Comparison of ENCODE assay signal across 9 cellular contexts in genomic region chr18:76252880-76253279, GRCh38.
DNase-seq lines count a peak whose midpoint lies in the region; ATAC-seq and TF ChIP-seq lines count a peak whose summit lies in the region.
"Had no signal": no experiment of that assay in that cellular context is flagged by ENCODE, and none has a peak within 500 bp of the region (broad histone marks: within the 10 kb centered on the region; RNA-seq: fewer than 3 reads in every experiment).

No MANE protein-coding gene starts in this region.

- intact Hi-C loops in heart right ventricle (cut with DNase I) (loop anchor here in 5 of 10 donors (5.0 to 10.0 kb wide), 4 partner anchors 358 to 1598 kb away; no protein-coding TSS in a partner anchor), cardiac septum (cut with DNase I) (no loop called here)

- TF ChIP-seq POLR2A in tibial nerve (IDR thresholded peaks at IDR 0.05) = no peak

- no peak for ATAC-seq in heart right ventricle
- no peak for ATAC-seq in GM21381 (IDR thresholded peaks at IDR 0.05; ENCODE audit: unreplicated experiment)

- TF ChIP-seq CTCF in heart right ventricle (IDR thresholded peaks at IDR 0.05) (peak in 7 of 9 donors; percentile 14 to 45 (median 41)), epithelial cell of proximal tubule (conservative IDR thresholded peaks at IDR 0.05; ENCODE audit: low read depth, low read length) (peak; percentile 79), tibial nerve (IDR thresholded peaks at IDR 0.05) (peak in 3 of 5 experiments; percentile 9 to 40 (median 26))

- 29 to 38% methylated on average over 3 of the region's 3 CpGs for WGBS in heart right ventricle, 2 donors
- 30 to 36% methylated on average over 3 of the region's 3 CpGs for WGBS in tibial nerve, 2 donors

- no peak for DNase-seq in heart right ventricle
- no peak for DNase-seq in cardiac septum (ENCODE audit: low spot score)
- DNase-seq in NCI-H345 (lab: John Stamatoyannopoulos, UW) = peak; percentile 57
- DNase-seq in epithelial cell of proximal tubule (ENCODE audit: low read depth) = no peak
- no peak for DNase-seq in tibial nerve (ENCODE audit: low spot score in 2 of 2)
- no peak for DNase-seq in NCI-H526 treated with DMSO at 0.1 percent for 48 hours (lab: John Stamatoyannopoulos, UW)
- no peak for DNase-seq in SW 1271 (lab: John Stamatoyannopoulos, UW)
- DNase-seq: adrenal gland had no signal

- H3K27ac ChIP-seq in heart right ventricle = no peak overlapping the region
- no peak overlapping the region for H3K27ac ChIP-seq in tibial nerve
- H3K27ac ChIP-seq: adrenal gland had no signal

- peaks cover 0 to 3% (median 0%) of the 10 kb centered on the region in 9 donors for H3K4me1 ChIP-seq in heart right ventricle
- H3K4me1 ChIP-seq in tibial nerve = peaks cover 0 to 4% (median 0%) of the 10 kb centered on the region in 4 donors
- H3K4me1 ChIP-seq: adrenal gland had no signal

- H3K9me3 ChIP-seq in heart right ventricle (no peaks in the 10 kb centered on the region), tibial nerve (no peaks in the 10 kb centered on the region)
- H3K9me3 ChIP-seq: adrenal gland had no signal

- no peak for TF ChIP-seq EP300 in tibial nerve (IDR thresholded peaks at IDR 0.05)

- H3K27me3 ChIP-seq in heart right ventricle = peaks cover 0 to 20% (median 5%) of the 10 kb centered on the region in 7 donors
- H3K27me3 ChIP-seq in tibial nerve = no peaks in the 10 kb centered on the region
- H3K27me3 ChIP-seq: adrenal gland had no signal

- H3K4me3 ChIP-seq in heart right ventricle (no peak overlapping the region), epithelial cell of proximal tubule (ENCODE audit: low read depth, low read length) (no peak overlapping the region), tibial nerve (no peak overlapping the region)
- H3K4me3 ChIP-seq: adrenal gland had no signal

- no peaks in the 10 kb centered on the region for H3K36me3 ChIP-seq in heart right ventricle
- no peaks in the 10 kb centered on the region for H3K36me3 ChIP-seq in tibial nerve
- H3K36me3 ChIP-seq: adrenal gland had no signal

Comparison
In these comparisons a context has a peak if more than half of its experiments do, and no peak if none do; other contexts are left out.
1. CTCF ChIP-seq: peak in every context shown above with its lines; median percentile 79 in epithelial cell of proximal tubule; 41 in heart right ventricle; 26 in tibial nerve.